ENCODE assay signal across 10 cellular contexts in genomic region chr11:727281-727701, GRCh38. TPM values are rescaled to one million over a fixed set of nuclear protein-coding genes. Genes with fewer than 3 reads are reported as not detected.
DNase-seq lines count a peak whose midpoint lies in the region; ATAC-seq and TF ChIP-seq lines count a peak whose summit lies in the region.
"Had no signal": no experiment of that assay in that cellular context is flagged by ENCODE, and none has a peak within 500 bp of the region (broad histone marks: within the 10 kb centered on the region; RNA-seq: fewer than 3 reads in every experiment).

No MANE protein-coding gene starts in this region.

- H3K36me3 ChIP-seq in BLaER1: no peaks in the 10 kb centered on the region
- H3K36me3 ChIP-seq in PC-9 (ENCODE audit: low read depth): no peaks in the 10 kb centered on the region
- H3K36me3 ChIP-seq in skeletal muscle satellite cell (ENCODE audit: insufficient read depth, low read length): no peaks in the 10 kb centered on the region

- H3K4me3 Mint-ChIP-seq in stimulated activated memory B cell treated with anti-CD40 and anti-IgM and Interleukin-4, amounts not matched to agents 10 μg/mL and 1 μg/mL and 100 μg/mL, for 72 hours: no peak overlapping the region

- H3K4me2 ChIP-seq in BLaER1 (peak overlapping the region; percentile 88), PC-9 (peak overlapping the region; percentile 90), skeletal muscle satellite cell (ENCODE audit: low read length) (peak overlapping the region; percentile 40)

- no peaks in the 10 kb centered on the region for H3K9me2 ChIP-seq in PC-9 (ENCODE audit: insufficient read depth)

- H3K27ac Mint-ChIP-seq in stimulated activated memory B cell treated with anti-CD40 and anti-IgM and Interleukin-4, amounts not matched to agents 10 μg/mL and 1 μg/mL and 100 μg/mL, for 72 hours: no peak overlapping the region

- H3K27ac ChIP-seq in BLaER1 (peak overlapping the region; percentile 70; the same call in 1 of the 2 replicates), PC-9 (peak overlapping the region; percentile 91)

- no peaks in the 10 kb centered on the region for H3K36me3 Mint-ChIP-seq in stimulated activated memory B cell treated with anti-CD40 and anti-IgM and Interleukin-4, amounts not matched to agents 10 μg/mL and 1 μg/mL and 100 μg/mL, for 72 hours

- intact Hi-C loops in PC-9 (cut with micrococcal nuclease; ENCODE audit: unreplicated experiment): loop anchor here (2.0 to 10.0 kb wide), 2 partner anchors 30 to 162 kb away; partner anchors contain the start of genes LMNTD2 and RASSF7

- CTCF ChIA-PET in PC-9 (lab: Charles Lee): interaction anchor here (0.9 to 1.3 kb wide), 3 partner anchors 21 to 36 kb away, joined by 7 to 18 read pairs (median 7); partner anchors contain the start of genes DEAF1 and TMEM80

- no peak for TF ChIP-seq CTCF in PC-9 (conservative IDR thresholded peaks at IDR 0.05)

- TSS peak; percentile 96 for BruUV-seq in PC-9 (replicated peaks; lab: Mats Ljungman, UMichigan)

- POLR2A ChIA-PET in PC-9 (lab: Charles Lee; ENCODE audit: unreplicated experiment): no interaction called here

- no peaks in the 10 kb centered on the region for H3K9me3 ChIP-seq in BLaER1
- no peaks in the 10 kb centered on the region for H3K9me3 ChIP-seq in PC-9 (ENCODE audit: insufficient read depth, low read depth)
- H3K9me3 ChIP-seq in skeletal muscle satellite cell (replicated peaks; ENCODE audit: low read length): no peaks in the 10 kb centered on the region

- H3K27me3 ChIP-seq in BLaER1 (peaks cover 38% of the 10 kb centered on the region), PC-9 (ENCODE audit: insufficient read depth, low read depth) (no peaks in the 10 kb centered on the region), skeletal muscle satellite cell (ENCODE audit: control insufficient read depth, insufficient read depth, low read length) (peaks cover 6% of the 10 kb centered on the region)

- DNase-seq in PC-9 (no peak), medulla oblongata (ENCODE audit: extremely low spot score) (no peak)
- DNase-seq: NCI-H1436 treated with DMSO at 0.1 percent for 48 hours had no signal

- H3K4me3 ChIP-seq in BLaER1 (no peak overlapping the region; the same call in 1 of the 2 replicates), PC-9 (peak overlapping the region; percentile 58; the same call in 1 of the 2 replicates), skeletal muscle satellite cell (ENCODE audit: low read length) (no peak overlapping the region)

- 0 out of 2 replicates have a peak overlapping the region, but pooled peaks have one; percentile 65 for H3K9ac ChIP-seq in BLaER1
- H3K9ac ChIP-seq in skeletal muscle satellite cell (ENCODE audit: low read depth, low read length): no peak overlapping the region

- ATAC-seq in esophagus mucosa (peak; percentile 0), GM21786 (IDR thresholded peaks at IDR 0.05; ENCODE audit: unreplicated experiment) (no peak), GM19035 (IDR thresholded peaks at IDR 0.05; ENCODE audit: unreplicated experiment) (no peak)
- no peak for ATAC-seq in stimulated activated memory B cell treated with anti-CD40 and anti-IgM and Interleukin-4, amounts not matched to agents 10 μg/mL and 1 μg/mL and 100 μg/mL, for 72 hours

- H3K4me1 Mint-ChIP-seq in stimulated activated memory B cell treated with anti-CD40 and anti-IgM and Interleukin-4, amounts not matched to agents 10 μg/mL and 1 μg/mL and 100 μg/mL, for 72 hours: peaks cover 16% of the 10 kb centered on the region

- H3F3A ChIP-seq in PC-9 (ENCODE audit: insufficient read depth, low read depth): peaks cover 16% of the 10 kb centered on the region

- no peaks in the 10 kb centered on the region for H3K9me3 Mint-ChIP-seq in stimulated activated memory B cell treated with anti-CD40 and anti-IgM and Interleukin-4, amounts not matched to agents 10 μg/mL and 1 μg/mL and 100 μg/mL, for 72 hours
- H3K9me3 Mint-ChIP-seq: nephron had no signal

- peaks cover 2% of the 10 kb centered on the region for H4K20me1 ChIP-seq in BLaER1
- H4K20me1 ChIP-seq in PC-9 (ENCODE audit: insufficient read depth): no peaks in the 10 kb centered on the region

- no peak overlapping the region for H2AFZ ChIP-seq in PC-9

- H3K27me3 Mint-ChIP-seq in stimulated activated memory B cell treated with anti-CD40 and anti-IgM and Interleukin-4, amounts not matched to agents 10 μg/mL and 1 μg/mL and 100 μg/mL, for 72 hours: peaks cover under 1% of the 10 kb centered on the region

- 0 out of 2 replicates have a peak, but pooled peaks cover 4% of the 10 kb centered on the region for H3K79me2 ChIP-seq in PC-9 (ENCODE audit: low read depth)

- H3K4me1 ChIP-seq in BLaER1 (peaks cover 55% of the 10 kb centered on the region), PC-9 (replicated peaks; ENCODE audit: insufficient read depth) (peaks cover 31% of the 10 kb centered on the region), skeletal muscle satellite cell (ENCODE audit: control insufficient read depth, insufficient read depth, low read length) (peaks cover 31% of the 10 kb centered on the region)

RNA-seq across cellular contexts. Expression of gene TALDO1, which starts 20.0 kb away (rescaled TPM):
- total RNA-seq in PC-9 (2021): 434 and 446 TPM in 2 replicates
- 263 TPM for total RNA-seq in esophagus mucosa
- total RNA-seq in skeletal muscle satellite cell (2012; rRNA removed): 178 and 201 TPM in 2 replicates

RNA-seq across cellular contexts. Expression of gene EPS8L2, which starts 21.3 kb away (rescaled TPM):
- 228 and 229 TPM in 2 replicates for total RNA-seq in PC-9 (2021)
- total RNA-seq in esophagus mucosa: 259 TPM
- total RNA-seq in skeletal muscle satellite cell (2012; rRNA removed): 10.4 and 19.4 TPM in 2 replicates

RNA-seq across cellular contexts. Expression of gene TMEM80, which starts 31.7 kb away (rescaled TPM):
- total RNA-seq in PC-9 (2021): 34.0 and 36.6 TPM in 2 replicates
- 15.7 TPM for total RNA-seq in esophagus mucosa
- total RNA-seq in skeletal muscle satellite cell (2012; rRNA removed): 8.1 and 8.4 TPM in 2 replicates

RNA-seq across cellular contexts. Expression of gene DEAF1, which starts 32.3 kb away (rescaled TPM):
- 36.9 and 44.4 TPM in 2 replicates for total RNA-seq in PC-9 (2021)
- total RNA-seq in esophagus mucosa: 23.8 TPM
- 27.9 and 36.0 TPM in 2 replicates for total RNA-seq in skeletal muscle satellite cell (2012; rRNA removed)

RNA-seq across cellular contexts. Expression of gene GATD1, which starts 50.0 kb away (rescaled TPM):
- total RNA-seq in PC-9 (2021) (52.7 and 61.9 TPM in 2 replicates), esophagus mucosa (38.4 TPM)
- 44.1 and 52.2 TPM in 2 replicates for total RNA-seq in skeletal muscle satellite cell (2012; rRNA removed)

Comparison
In these comparisons a context has a peak if more than half of its experiments do, and no peak if none do; other contexts are left out.
1. H3K4me2 ChIP-seq: peak in every context shown above with its lines; median percentile 90 in PC-9; 88 in BLaER1; 40 in skeletal muscle satellite cell.